Comparison of ENCODE assay signal across 1 cellular context in the genomic region with DNA sequence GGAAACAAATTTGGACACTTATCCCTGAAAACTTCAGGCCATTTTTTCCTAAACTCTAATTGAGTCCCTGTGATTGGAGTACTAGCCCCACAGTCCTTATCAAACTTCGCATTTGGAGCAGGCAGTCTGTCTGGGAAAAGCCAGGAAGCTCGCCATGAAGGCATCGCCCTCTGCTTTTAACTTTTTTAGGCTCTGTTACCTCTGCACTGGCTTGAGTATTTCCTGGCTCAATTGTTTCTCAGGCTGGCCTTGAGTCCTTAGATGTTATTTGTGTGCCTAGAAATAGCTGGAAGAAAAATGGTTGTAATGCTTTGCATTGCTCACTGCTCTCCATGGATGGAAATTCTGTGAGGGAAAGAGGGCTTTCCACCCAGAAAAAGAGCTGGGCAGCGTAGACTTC.
A peak's percentile ranks its signal among the peaks of the same experiment; 100 is the strongest.
TF ChIP-seq lines count a peak whose summit lies in the region.

No MANE protein-coding gene starts in this region.

TF ChIP-seq in HCT116, 20 proteins besides CTCF, POLR2A, EP300 and RAD21:
- TF ChIP-seq, protein P1, sequence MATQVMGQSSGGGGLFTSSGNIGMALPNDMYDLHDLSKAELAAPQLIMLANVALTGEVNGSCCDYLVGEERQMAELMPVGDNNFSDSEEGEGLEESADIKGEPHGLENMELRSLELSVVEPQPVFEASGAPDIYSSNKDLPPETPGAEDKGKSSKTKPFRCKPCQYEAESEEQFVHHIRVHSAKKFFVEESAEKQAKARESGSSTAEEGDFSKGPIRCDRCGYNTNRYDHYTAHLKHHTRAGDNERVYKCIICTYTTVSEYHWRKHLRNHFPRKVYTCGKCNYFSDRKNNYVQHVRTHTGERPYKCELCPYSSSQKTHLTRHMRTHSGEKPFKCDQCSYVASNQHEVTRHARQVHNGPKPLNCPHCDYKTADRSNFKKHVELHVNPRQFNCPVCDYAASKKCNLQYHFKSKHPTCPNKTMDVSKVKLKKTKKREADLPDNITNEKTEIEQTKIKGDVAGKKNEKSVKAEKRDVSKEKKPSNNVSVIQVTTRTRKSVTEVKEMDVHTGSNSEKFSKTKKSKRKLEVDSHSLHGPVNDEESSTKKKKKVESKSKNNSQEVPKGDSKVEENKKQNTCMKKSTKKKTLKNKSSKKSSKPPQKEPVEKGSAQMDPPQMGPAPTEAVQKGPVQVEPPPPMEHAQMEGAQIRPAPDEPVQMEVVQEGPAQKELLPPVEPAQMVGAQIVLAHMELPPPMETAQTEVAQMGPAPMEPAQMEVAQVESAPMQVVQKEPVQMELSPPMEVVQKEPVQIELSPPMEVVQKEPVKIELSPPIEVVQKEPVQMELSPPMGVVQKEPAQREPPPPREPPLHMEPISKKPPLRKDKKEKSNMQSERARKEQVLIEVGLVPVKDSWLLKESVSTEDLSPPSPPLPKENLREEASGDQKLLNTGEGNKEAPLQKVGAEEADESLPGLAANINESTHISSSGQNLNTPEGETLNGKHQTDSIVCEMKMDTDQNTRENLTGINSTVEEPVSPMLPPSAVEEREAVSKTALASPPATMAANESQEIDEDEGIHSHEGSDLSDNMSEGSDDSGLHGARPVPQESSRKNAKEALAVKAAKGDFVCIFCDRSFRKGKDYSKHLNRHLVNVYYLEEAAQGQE (IDR thresholded peaks at IDR 0.05; ENCODE audit: low read depth), result no peak
- 0 out of 2 replicates have a peak, but pooled peaks have one; percentile 16 for TF ChIP-seq POLR2AphosphoS5 (IDR thresholded peaks at IDR 0.05; ENCODE audit: low read depth, low read length)
